Comparison of ENCODE assay signal across 3 cellular contexts in the genomic region with DNA sequence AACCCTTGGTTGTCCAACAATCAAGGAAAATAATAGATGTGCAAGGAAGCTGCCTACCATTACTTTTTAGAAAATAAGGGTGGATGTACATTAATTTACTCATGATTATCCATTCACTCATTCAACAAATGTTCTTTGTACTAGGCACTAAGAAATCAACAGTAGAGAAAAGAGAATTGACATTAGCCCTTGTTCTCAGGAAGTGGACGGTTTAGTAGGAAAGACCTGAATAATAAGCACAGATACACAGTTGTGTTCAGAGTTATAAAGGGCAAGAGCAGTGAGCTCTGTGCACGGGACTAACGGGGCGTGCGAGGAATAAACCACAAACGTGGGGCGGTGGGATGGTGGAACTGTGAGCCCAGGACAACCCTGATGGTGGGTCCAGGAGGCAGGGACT.
TF ChIP-seq lines count a peak whose summit lies in the region.

No MANE protein-coding gene starts in this region.

TF ChIP-seq in SK-N-SH, 30 proteins besides CTCF, POLR2A, EP300 and RAD21:
- TF ChIP-seq REST (IDR thresholded peaks at IDR 0.05; ENCODE audit: low read depth, low read length): no peak
- no peak for TF ChIP-seq FOXM1 (IDR thresholded peaks at IDR 0.05; ENCODE audit: low read depth)
- no peak for TF ChIP-seq TCF12 (IDR thresholded peaks at IDR 0.05)
- no peak for TF ChIP-seq EZH2phosphoT487 (IDR thresholded peaks at IDR 0.05; ENCODE audit: borderline replicate concordance, low read depth)
- TF ChIP-seq MXI1 (IDR thresholded peaks at IDR 0.05; ENCODE audit: low read depth, low read length): no peak
- no peak for TF ChIP-seq FOXJ3 (CRISPR knock-in tag; IDR thresholded peaks at IDR 0.05)
- no peak for TF ChIP-seq POLR2AphosphoS5 (IDR thresholded peaks at IDR 0.05; ENCODE audit: low read depth, low read length)
- TF ChIP-seq GABPA (IDR thresholded peaks at IDR 0.05; ENCODE audit: low read depth): no peak
- TF ChIP-seq SIN3A (IDR thresholded peaks at IDR 0.05; ENCODE audit: borderline replicate concordance, low read depth, low read length): no peak
- TF ChIP-seq TAF1 (IDR thresholded peaks at IDR 0.05; ENCODE audit: borderline replicate concordance, low read depth, low read length): no peak
- no peak for TF ChIP-seq RXRA (IDR thresholded peaks at IDR 0.05; ENCODE audit: borderline replicate concordance, low read depth)
- no peak for TF ChIP-seq GATA2 (CRISPR knock-in tag; IDR thresholded peaks at IDR 0.05)
- TF ChIP-seq RFX5 (IDR thresholded peaks at IDR 0.05; ENCODE audit: low read length): no peak
- TF ChIP-seq USF1 (IDR thresholded peaks at IDR 0.05; ENCODE audit: borderline replicate concordance, low read depth): no peak

TF ChIP-seq in SK-N-SH treated with all-trans-retinoic acid at 6 μM for 48 hours, 23 proteins besides CTCF, POLR2A, EP300 and RAD21 (continued from another document):
- TF ChIP-seq BACH2 (CRISPR knock-in tag; IDR thresholded peaks at IDR 0.05; ENCODE audit: borderline replicate concordance) (no peak), ZFP30 (CRISPR knock-in tag; IDR thresholded peaks at IDR 0.05) (no peak), ZNF565 (CRISPR knock-in tag; conservative IDR thresholded peaks at IDR 0.05; ENCODE audit: low read depth) (no peak), ZNF70 (CRISPR knock-in tag; IDR thresholded peaks at IDR 0.05) (no peak), OSR1 (CRISPR knock-in tag; IDR thresholded peaks at IDR 0.05) (no peak), GLIS3 (CRISPR knock-in tag; IDR thresholded peaks at IDR 0.05) (no peak), CSDC2 (CRISPR knock-in tag; IDR thresholded peaks at IDR 0.05) (no peak), TCF4 (CRISPR knock-in tag; IDR thresholded peaks at IDR 0.05; ENCODE audit: borderline replicate concordance) (no peak)
- TF ChIP-seq, protein P1, sequence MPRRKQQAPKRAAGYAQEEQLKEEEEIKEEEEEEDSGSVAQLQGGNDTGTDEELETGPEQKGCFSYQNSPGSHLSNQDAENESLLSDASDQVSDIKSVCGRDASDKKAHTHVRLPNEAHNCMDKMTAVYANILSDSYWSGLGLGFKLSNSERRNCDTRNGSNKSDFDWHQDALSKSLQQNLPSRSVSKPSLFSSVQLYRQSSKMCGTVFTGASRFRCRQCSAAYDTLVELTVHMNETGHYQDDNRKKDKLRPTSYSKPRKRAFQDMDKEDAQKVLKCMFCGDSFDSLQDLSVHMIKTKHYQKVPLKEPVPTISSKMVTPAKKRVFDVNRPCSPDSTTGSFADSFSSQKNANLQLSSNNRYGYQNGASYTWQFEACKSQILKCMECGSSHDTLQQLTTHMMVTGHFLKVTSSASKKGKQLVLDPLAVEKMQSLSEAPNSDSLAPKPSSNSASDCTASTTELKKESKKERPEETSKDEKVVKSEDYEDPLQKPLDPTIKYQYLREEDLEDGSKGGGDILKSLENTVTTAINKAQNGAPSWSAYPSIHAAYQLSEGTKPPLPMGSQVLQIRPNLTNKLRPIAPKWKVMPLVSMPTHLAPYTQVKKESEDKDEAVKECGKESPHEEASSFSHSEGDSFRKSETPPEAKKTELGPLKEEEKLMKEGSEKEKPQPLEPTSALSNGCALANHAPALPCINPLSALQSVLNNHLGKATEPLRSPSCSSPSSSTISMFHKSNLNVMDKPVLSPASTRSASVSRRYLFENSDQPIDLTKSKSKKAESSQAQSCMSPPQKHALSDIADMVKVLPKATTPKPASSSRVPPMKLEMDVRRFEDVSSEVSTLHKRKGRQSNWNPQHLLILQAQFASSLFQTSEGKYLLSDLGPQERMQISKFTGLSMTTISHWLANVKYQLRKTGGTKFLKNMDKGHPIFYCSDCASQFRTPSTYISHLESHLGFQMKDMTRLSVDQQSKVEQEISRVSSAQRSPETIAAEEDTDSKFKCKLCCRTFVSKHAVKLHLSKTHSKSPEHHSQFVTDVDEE (CRISPR knock-in tag; IDR thresholded peaks at IDR 0.05): no peak
- TF ChIP-seq, protein P2, sequence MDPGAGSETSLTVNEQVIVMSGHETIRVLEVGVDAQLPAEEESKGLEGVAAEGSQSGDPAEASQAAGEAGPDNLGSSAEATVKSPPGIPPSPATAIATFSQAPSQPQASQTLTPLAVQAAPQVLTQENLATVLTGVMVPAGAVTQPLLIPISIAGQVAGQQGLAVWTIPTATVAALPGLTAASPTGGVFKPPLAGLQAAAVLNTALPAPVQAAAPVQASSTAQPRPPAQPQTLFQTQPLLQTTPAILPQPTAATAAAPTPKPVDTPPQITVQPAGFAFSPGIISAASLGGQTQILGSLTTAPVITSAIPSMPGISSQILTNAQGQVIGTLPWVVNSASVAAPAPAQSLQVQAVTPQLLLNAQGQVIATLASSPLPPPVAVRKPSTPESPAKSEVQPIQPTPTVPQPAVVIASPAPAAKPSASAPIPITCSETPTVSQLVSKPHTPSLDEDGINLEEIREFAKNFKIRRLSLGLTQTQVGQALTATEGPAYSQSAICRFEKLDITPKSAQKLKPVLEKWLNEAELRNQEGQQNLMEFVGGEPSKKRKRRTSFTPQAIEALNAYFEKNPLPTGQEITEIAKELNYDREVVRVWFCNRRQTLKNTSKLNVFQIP (CRISPR knock-in tag; IDR thresholded peaks at IDR 0.05; ENCODE audit: borderline replicate concordance, low read depth): no peak
TF ChIP-seq in SK-N-SH treated with all-trans-retinoic acid at 6 μM for 48 hours: peak in this region for 0.

TF ChIP-seq in K562, 482 proteins besides CTCF, POLR2A, EP300 and RAD21 (continued from another document):
- TF ChIP-seq, protein P3, sequence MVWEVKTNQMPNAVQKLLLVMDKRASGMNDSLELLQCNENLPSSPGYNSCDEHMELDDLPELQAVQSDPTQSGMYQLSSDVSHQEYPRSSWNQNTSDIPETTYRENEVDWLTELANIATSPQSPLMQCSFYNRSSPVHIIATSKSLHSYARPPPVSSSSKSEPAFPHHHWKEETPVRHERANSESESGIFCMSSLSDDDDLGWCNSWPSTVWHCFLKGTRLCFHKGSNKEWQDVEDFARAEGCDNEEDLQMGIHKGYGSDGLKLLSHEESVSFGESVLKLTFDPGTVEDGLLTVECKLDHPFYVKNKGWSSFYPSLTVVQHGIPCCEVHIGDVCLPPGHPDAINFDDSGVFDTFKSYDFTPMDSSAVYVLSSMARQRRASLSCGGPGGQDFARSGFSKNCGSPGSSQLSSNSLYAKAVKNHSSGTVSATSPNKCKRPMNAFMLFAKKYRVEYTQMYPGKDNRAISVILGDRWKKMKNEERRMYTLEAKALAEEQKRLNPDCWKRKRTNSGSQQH (CRISPR knock-in tag; IDR thresholded peaks at IDR 0.05): no peak
- TF ChIP-seq ZNF511 (CRISPR knock-in tag; IDR thresholded peaks at IDR 0.05) (no peak), NR2C2 (CRISPR knock-in tag; IDR thresholded peaks at IDR 0.05) (no peak), NR2C2 (tag; IDR thresholded peaks at IDR 0.05) (no peak), ZNF324 (CRISPR knock-in tag; IDR thresholded peaks at IDR 0.05) (no peak), POLR2AphosphoS5 (IDR thresholded peaks at IDR 0.05; ENCODE audit: control insufficient read depth, insufficient read depth, low read depth, low read length) (no peak), SUPT5H (IDR thresholded peaks at IDR 0.05) (no peak), ETV1 (tag; conservative IDR thresholded peaks at IDR 0.05; ENCODE audit: low read depth) (no peak), JUND (IDR thresholded peaks at IDR 0.05; ENCODE audit: borderline replicate concordance, low read depth, low read length) (no peak), JUND (tag; IDR thresholded peaks at IDR 0.05; ENCODE audit: borderline replicate concordance, low read depth, low read length) (no peak), DPF2 (IDR thresholded peaks at IDR 0.05) (no peak), KLF10 (CRISPR knock-in tag; IDR thresholded peaks at IDR 0.05) (no peak), NFIX (CRISPR knock-in tag; IDR thresholded peaks at IDR 0.05; ENCODE audit: low read depth) (no peak), BRCA1 (IDR thresholded peaks at IDR 0.05) (no peak), BRCA1 (CRISPR knock-in tag; IDR thresholded peaks at IDR 0.05) (no peak), TAF1 (IDR thresholded peaks at IDR 0.05; ENCODE audit: control insufficient read depth, extremely low read depth, insufficient read depth, low read length, severe bottlenecking) (no peak), CSDE1 (IDR thresholded peaks at IDR 0.05) (no peak), JUN (IDR thresholded peaks at IDR 0.05; ENCODE audit: borderline replicate concordance, low read depth, low read length) (no peak), JUN (CRISPR knock-in tag; IDR thresholded peaks at IDR 0.05; ENCODE audit: borderline replicate concordance) (no peak), ZNF695 (CRISPR knock-in tag; IDR thresholded peaks at IDR 0.05) (no peak)
